20 cellular contexts compared by ENCODE assay signal in the genomic region with DNA sequence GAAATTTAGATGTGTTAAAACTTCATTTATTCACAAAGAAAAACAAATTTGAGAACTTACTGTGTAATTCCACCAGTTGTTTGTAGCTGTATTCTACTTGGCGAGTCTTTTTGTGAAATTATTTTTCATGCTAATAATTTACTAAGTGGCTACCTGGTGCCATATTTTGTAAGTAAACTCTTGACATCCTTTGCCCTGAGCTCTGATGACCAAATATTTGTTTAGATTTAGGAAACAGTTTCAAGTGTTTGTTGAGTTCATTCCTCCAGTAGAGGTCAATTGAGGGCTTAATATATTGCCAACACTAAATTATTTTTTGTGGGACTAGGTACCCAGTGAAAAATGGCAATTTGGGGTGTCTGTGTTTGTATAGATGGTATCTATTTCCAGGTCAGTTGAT.
"Had no signal": no experiment of that assay in that cellular context is flagged by ENCODE, and none has a peak within 500 bp of the region (broad histone marks: within the 10 kb centered on the region; RNA-seq: fewer than 3 reads in every experiment).

No MANE protein-coding gene starts in this region.

- ATAC-seq: esophagus mucosa; gastrocnemius medialis; heart right ventricle; natural killer cell treated with Interleukin-12 subunit alpha and Interleukin-12 subunit beta and Interleukin-15 and Interleukin-18, amount 100 ng/mL, for 72 hours; sciatic nerve had no signal

- H3K4me3 Mint-ChIP-seq: natural killer cell treated with Interleukin-12 subunit alpha and Interleukin-12 subunit beta and Interleukin-15 and Interleukin-18, amount 100 ng/mL, for 72 hours had no signal

- H3K4me3 ChIP-seq: gastrocnemius medialis, heart right ventricle, lung, prostate gland, skin epidermis, stomach had no signal

- DNase-seq: effector memory CD4-positive, alpha-beta T cell; gastrocnemius medialis; heart right ventricle; hypothalamus; kidney glomerular epithelial cell; mesenchymal stem cell; midbrain; stimulated activated CD4-positive, alpha-beta T cell treated with anti-CD3 and anti-CD28 coated beads, Interleukin-2, amount 100 ng/mL, for 24 hours; stimulated activated CD4-positive, alpha-beta T cell treated with anti-CD3 and anti-CD28 coated beads, Interleukin-4, amount 100 ng/mL, for 4 hours; stimulated activated naive CD4-positive, alpha-beta T cell; stomach; substantia nigra; trophoblast cell had no signal

- H3K4me1 ChIP-seq: prostate gland had no signal

- H3K27ac Mint-ChIP-seq: natural killer cell treated with Interleukin-12 subunit alpha and Interleukin-12 subunit beta and Interleukin-15 and Interleukin-18, amount 100 ng/mL, for 72 hours had no signal

- H3K27ac ChIP-seq: gastrocnemius medialis, heart right ventricle, parathyroid adenoma, prostate gland, skin epidermis, stomach had no signal

- H3K27me3 ChIP-seq: gastrocnemius medialis, heart right ventricle, stomach had no signal

- H3K36me3 ChIP-seq: gastrocnemius medialis, prostate gland, stomach had no signal

- H3K9me3 ChIP-seq: gastrocnemius medialis, heart right ventricle, prostate gland, stomach had no signal
